In genomic region chr6:139364302-139364981, GRCh38 we compare ENCODE assay signal across 1 cellular context.
TF ChIP-seq lines count a peak whose summit lies in the region.

No MANE protein-coding gene starts in this region.

TF ChIP-seq in GM23338, 12 proteins besides CTCF, POLR2A, EP300 and RAD21 (continued from another document):
- TF ChIP-seq ZNF462 (CRISPR knock-in tag; IDR thresholded peaks at IDR 0.05): no peak
- no peak for TF ChIP-seq JUNB (IDR thresholded peaks at IDR 0.05; ENCODE audit: unreplicated experiment)
- no peak for TF ChIP-seq NANOG (IDR thresholded peaks at IDR 0.05; ENCODE audit: borderline replicate concordance)
- no peak for TF ChIP-seq ZNF114 (CRISPR knock-in tag; IDR thresholded peaks at IDR 0.05)
- TF ChIP-seq ETS1 (IDR thresholded peaks at IDR 0.05): no peak
- no peak for TF ChIP-seq STAT1 (IDR thresholded peaks at IDR 0.05; ENCODE audit: unreplicated experiment)
TF ChIP-seq in GM23338: peak in this region for 0.
